ENCODE assay signal across 12 cellular contexts in genomic region chr2:105774781-105775337, GRCh38. TPM values are rescaled to one million over a fixed set of nuclear protein-coding genes. Genes with fewer than 3 reads are reported as not detected.
DNase-seq lines count a peak whose midpoint lies in the region; ATAC-seq and TF ChIP-seq lines count a peak whose summit lies in the region.
"Had no signal": no experiment of that assay in that cellular context is flagged by ENCODE, and none has a peak within 500 bp of the region (broad histone marks: within the 10 kb centered on the region; RNA-seq: fewer than 3 reads in every experiment).

No MANE protein-coding gene starts in this region.

- peak overlapping the region; percentile 84 to 98 (median 98) for H3K27ac Mint-ChIP-seq in IgD-negative memory B cell
- H3K27ac Mint-ChIP-seq in activated naive CD4-positive, alpha-beta T cell treated with anti-CD3 and anti-CD28 coated beads, Interleukin-2, amount 50 U/mL, for 24 hours, result peak overlapping the region; percentile 94

- H3K4me3 Mint-ChIP-seq in IgD-negative memory B cell, result peak overlapping the region in 3 of 4 donors; percentile 44 to 56 (median 47)
- peak overlapping the region; percentile 68 for H3K4me3 Mint-ChIP-seq in activated naive CD4-positive, alpha-beta T cell treated with anti-CD3 and anti-CD28 coated beads, Interleukin-2, amount 50 U/mL, for 24 hours
- H3K4me3 Mint-ChIP-seq: brain had no signal

- peaks cover 4% of the 10 kb centered on the region for H3K36me3 Mint-ChIP-seq in IgD-negative memory B cell
- peaks cover 11% of the 10 kb centered on the region for H3K36me3 Mint-ChIP-seq in activated naive CD4-positive, alpha-beta T cell treated with anti-CD3 and anti-CD28 coated beads, Interleukin-2, amount 50 U/mL, for 24 hours

- no peaks in the 10 kb centered on the region for H3K9me3 Mint-ChIP-seq in IgD-negative memory B cell
- no peaks in the 10 kb centered on the region for H3K9me3 Mint-ChIP-seq in activated naive CD4-positive, alpha-beta T cell treated with anti-CD3 and anti-CD28 coated beads, Interleukin-2, amount 50 U/mL, for 24 hours
- H3K9me3 Mint-ChIP-seq: brain had no signal

- peak; percentile 1 for DNase-seq in activated CD4-positive, alpha-beta T cell treated with anti-CD3 and anti-CD28 coated beads for 48 hours
- no peak for DNase-seq in activated CD4-positive, alpha-beta T cell treated with anti-CD3 and anti-CD28 coated beads for 1 hour
- no peak for DNase-seq in psoas muscle
- no peak for DNase-seq in MV-4-11 (lab: John Stamatoyannopoulos, UW)
- DNase-seq in ureter (ENCODE audit: low spot score), result no peak
- DNase-seq: GF-D8, NCI-H1694 treated with DMSO at 0.1 percent for 48 hours had no signal

- peaks cover 80% of the 10 kb centered on the region for H3K4me1 ChIP-seq in psoas muscle

- H3K36me3 ChIP-seq in psoas muscle (ENCODE audit: insufficient read depth in 1 of 2, low read depth in 1 of 2), result no peaks in the 10 kb centered on the region
- H3K36me3 ChIP-seq: SJSA1 had no signal

- TF ChIP-seq CTCF in psoas muscle (IDR thresholded peaks at IDR 0.05), result no peak

- ATAC-seq in psoas muscle, result no peak
- no peak for ATAC-seq in GM21528 (IDR thresholded peaks at IDR 0.05; ENCODE audit: low FRiP score, unreplicated experiment)

- intact Hi-C loops in psoas muscle (cut with DNase I), result no loop called here

- 48 to 71% (median 61%) methylated on average over 4 of the region's 4 CpGs for WGBS in psoas muscle, 3 donors

- H3K27me3 ChIP-seq in psoas muscle (ENCODE audit: insufficient read depth in 3 of 3, low read length in 2 of 3), result no peaks in the 10 kb centered on the region
- H3K27me3 ChIP-seq: SJSA1 had no signal

- no peaks in the 10 kb centered on the region for H3K9me3 ChIP-seq in psoas muscle
- H3K9me3 ChIP-seq: SJSA1 had no signal

- H3K4me3 ChIP-seq in psoas muscle, result no peak overlapping the region
- H3K4me3 ChIP-seq: SJSA1 had no signal

- no peaks in the 10 kb centered on the region for H3K27me3 Mint-ChIP-seq in IgD-negative memory B cell
- no peaks in the 10 kb centered on the region for H3K27me3 Mint-ChIP-seq in activated naive CD4-positive, alpha-beta T cell treated with anti-CD3 and anti-CD28 coated beads, Interleukin-2, amount 50 U/mL, for 24 hours

- peak overlapping the region; percentile 16 for H3K27ac ChIP-seq in psoas muscle
- H3K27ac ChIP-seq: SJSA1 had no signal

- H3K4me1 Mint-ChIP-seq in IgD-negative memory B cell, result peaks cover 47 to 72% (median 51%) of the 10 kb centered on the region in 3 donors
- peaks cover 95% of the 10 kb centered on the region for H3K4me1 Mint-ChIP-seq in activated naive CD4-positive, alpha-beta T cell treated with anti-CD3 and anti-CD28 coated beads, Interleukin-2, amount 50 U/mL, for 24 hours

RNA-seq across cellular contexts. Expression of gene NCK2, which starts 30.1 kb away (rescaled TPM):
- 19.6 TPM for polyA plus RNA-seq in IgD-negative memory B cell
- total RNA-seq in psoas muscle, result 10 to 100 TPM; 33.9 to 53.1 (median 41.1) TPM
- polyA plus RNA-seq in psoas muscle, result 100 to 1,000 TPM in 1 of 3 donors, 10 to 100 TPM in 2; 26.5 to 111 (median 39.6) TPM
- total RNA-seq in ureter, result 40.9 TPM
